2 cellular contexts compared by ENCODE assay signal in genomic region chr2:30871980-30872789, GRCh38.
TF ChIP-seq lines count a peak whose summit lies in the region.

No MANE protein-coding gene starts in this region.

TF ChIP-seq in GM23338, 12 proteins besides CTCF, POLR2A, EP300 and RAD21:
- TF ChIP-seq EZH2phosphoT487 (IDR thresholded peaks at IDR 0.05; ENCODE audit: unreplicated experiment) (no peak), CREB1 (CRISPR knock-in tag; IDR thresholded peaks at IDR 0.05; ENCODE audit: low read depth) (no peak), NANOG (IDR thresholded peaks at IDR 0.05; ENCODE audit: borderline replicate concordance) (no peak), EZH2 (IDR thresholded peaks at IDR 0.05; ENCODE audit: low read depth, unreplicated experiment) (no peak), POLR2AphosphoS5 (IDR thresholded peaks at IDR 0.05; ENCODE audit: low read depth) (no peak), STAT1 (IDR thresholded peaks at IDR 0.05; ENCODE audit: unreplicated experiment) (no peak), JUNB (IDR thresholded peaks at IDR 0.05; ENCODE audit: unreplicated experiment) (no peak), ZNF114 (CRISPR knock-in tag; IDR thresholded peaks at IDR 0.05) (no peak), ZNF331 (CRISPR knock-in tag; IDR thresholded peaks at IDR 0.05; ENCODE audit: low read depth) (no peak), REST (IDR thresholded peaks at IDR 0.05; ENCODE audit: unreplicated experiment) (no peak)
- TF ChIP-seq, protein P1, sequence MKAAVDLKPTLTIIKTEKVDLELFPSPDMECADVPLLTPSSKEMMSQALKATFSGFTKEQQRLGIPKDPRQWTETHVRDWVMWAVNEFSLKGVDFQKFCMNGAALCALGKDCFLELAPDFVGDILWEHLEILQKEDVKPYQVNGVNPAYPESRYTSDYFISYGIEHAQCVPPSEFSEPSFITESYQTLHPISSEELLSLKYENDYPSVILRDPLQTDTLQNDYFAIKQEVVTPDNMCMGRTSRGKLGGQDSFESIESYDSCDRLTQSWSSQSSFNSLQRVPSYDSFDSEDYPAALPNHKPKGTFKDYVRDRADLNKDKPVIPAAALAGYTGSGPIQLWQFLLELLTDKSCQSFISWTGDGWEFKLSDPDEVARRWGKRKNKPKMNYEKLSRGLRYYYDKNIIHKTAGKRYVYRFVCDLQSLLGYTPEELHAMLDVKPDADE (IDR thresholded peaks at IDR 0.05): no peak
- TF ChIP-seq, protein P2, sequence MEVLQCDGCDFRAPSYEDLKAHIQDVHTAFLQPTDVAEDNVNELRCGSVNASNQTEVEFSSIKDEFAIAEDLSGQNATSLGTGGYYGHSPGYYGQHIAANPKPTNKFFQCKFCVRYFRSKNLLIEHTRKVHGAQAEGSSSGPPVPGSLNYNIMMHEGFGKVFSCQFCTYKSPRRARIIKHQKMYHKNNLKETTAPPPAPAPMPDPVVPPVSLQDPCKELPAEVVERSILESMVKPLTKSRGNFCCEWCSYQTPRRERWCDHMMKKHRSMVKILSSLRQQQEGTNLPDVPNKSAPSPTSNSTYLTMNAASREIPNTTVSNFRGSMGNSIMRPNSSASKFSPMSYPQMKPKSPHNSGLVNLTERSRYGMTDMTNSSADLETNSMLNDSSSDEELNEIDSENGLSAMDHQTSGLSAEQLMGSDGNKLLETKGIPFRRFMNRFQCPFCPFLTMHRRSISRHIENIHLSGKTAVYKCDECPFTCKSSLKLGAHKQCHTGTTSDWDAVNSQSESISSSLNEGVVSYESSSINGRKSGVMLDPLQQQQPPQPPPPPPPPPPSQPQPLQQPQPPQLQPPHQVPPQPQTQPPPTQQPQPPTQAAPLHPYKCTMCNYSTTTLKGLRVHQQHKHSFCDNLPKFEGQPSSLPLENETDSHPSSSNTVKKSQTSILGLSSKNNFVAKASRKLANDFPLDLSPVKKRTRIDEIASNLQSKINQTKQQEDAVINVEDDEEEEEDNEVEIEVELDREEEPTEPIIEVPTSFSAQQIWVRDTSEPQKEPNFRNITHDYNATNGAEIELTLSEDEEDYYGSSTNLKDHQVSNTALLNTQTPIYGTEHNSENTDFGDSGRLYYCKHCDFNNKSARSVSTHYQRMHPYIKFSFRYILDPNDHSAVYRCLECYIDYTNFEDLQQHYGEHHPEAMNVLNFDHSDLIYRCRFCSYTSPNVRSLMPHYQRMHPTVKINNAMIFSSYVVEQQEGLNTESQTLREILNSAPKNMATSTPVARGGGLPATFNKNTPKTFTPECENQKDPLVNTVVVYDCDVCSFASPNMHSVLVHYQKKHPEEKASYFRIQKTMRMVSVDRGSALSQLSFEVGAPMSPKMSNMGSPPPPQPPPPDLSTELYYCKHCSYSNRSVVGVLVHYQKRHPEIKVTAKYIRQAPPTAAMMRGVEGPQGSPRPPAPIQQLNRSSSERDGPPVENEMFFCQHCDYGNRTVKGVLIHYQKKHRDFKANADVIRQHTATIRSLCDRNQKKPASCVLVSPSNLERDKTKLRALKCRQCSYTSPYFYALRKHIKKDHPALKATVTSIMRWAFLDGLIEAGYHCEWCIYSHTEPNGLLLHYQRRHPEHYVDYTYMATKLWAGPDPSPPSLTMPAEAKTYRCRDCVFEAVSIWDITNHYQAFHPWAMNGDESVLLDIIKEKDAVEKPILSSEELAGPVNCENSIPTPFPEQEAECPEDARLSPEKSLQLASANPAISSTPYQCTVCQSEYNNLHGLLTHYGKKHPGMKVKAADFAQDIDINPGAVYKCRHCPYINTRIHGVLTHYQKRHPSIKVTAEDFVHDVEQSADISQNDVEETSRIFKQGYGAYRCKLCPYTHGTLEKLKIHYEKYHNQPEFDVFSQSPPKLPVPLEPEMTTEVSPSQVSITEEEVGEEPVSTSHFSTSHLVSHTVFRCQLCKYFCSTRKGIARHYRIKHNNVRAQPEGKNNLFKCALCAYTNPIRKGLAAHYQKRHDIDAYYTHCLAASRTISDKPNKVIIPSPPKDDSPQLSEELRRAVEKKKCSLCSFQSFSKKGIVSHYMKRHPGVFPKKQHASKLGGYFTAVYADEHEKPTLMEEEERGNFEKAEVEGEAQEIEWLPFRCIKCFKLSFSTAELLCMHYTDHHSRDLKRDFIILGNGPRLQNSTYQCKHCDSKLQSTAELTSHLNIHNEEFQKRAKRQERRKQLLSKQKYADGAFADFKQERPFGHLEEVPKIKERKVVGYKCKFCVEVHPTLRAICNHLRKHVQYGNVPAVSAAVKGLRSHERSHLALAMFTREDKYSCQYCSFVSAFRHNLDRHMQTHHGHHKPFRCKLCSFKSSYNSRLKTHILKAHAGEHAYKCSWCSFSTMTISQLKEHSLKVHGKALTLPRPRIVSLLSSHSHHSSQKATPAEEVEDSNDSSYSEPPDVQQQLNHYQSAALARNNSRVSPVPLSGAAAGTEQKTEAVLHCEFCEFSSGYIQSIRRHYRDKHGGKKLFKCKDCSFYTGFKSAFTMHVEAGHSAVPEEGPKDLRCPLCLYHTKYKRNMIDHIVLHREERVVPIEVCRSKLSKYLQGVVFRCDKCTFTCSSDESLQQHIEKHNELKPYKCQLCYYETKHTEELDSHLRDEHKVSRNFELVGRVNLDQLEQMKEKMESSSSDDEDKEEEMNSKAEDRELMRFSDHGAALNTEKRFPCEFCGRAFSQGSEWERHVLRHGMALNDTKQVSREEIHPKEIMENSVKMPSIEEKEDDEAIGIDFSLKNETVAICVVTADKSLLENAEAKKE (CRISPR knock-in tag; IDR thresholded peaks at IDR 0.05): no peak
TF ChIP-seq in GM23338: peak in this region for 0.

TF ChIP-seq in H1, 55 proteins besides CTCF, POLR2A, EP300 and RAD21:
- TF ChIP-seq BRCA1 (IDR thresholded peaks at IDR 0.05; ENCODE audit: low read depth, low read length) (no peak), TAF1 (IDR thresholded peaks at IDR 0.05; ENCODE audit: low read depth, low read length) (no peak), BCL11A (IDR thresholded peaks at IDR 0.05; ENCODE audit: low read depth in 2 of 2, low read length in 2 of 2) (no peak), CHD1 (IDR thresholded peaks at IDR 0.05; ENCODE audit: low read depth, low read length) (no peak), KDM1A (IDR thresholded peaks at IDR 0.05; ENCODE audit: borderline replicate concordance, low read length) (no peak), SP2 (IDR thresholded peaks at IDR 0.05; ENCODE audit: low read length) (no peak), CBX8 (IDR thresholded peaks at IDR 0.05; ENCODE audit: borderline replicate concordance, low read depth, low read length) (no peak), TBP (IDR thresholded peaks at IDR 0.05; ENCODE audit: low read depth, low read length) (no peak)
